26 cellular contexts compared by ENCODE assay signal in genomic region chr14:67934851-67935250, GRCh38.
A peak's percentile ranks its signal among the peaks of the same experiment; 100 is the strongest.
DNase-seq lines count a peak whose midpoint lies in the region; TF ChIP-seq lines count a peak whose summit lies in the region.
"Had no signal": no experiment of that assay in that cellular context is flagged by ENCODE, and none has a peak within 500 bp of the region (broad histone marks: within the 10 kb centered on the region; RNA-seq: fewer than 3 reads in every experiment).

No MANE protein-coding gene starts in this region.

- no peaks in the 10 kb centered on the region for H3K27me3 Mint-ChIP-seq in MCF 10A (ENCODE audit: insufficient read depth, unreplicated experiment)
- no peaks in the 10 kb centered on the region for H3K27me3 Mint-ChIP-seq in brain
- H3K27me3 Mint-ChIP-seq: activated CD4-positive, alpha-beta T cell treated with anti-CD3 and anti-CD28 coated beads for 36 hours; memory B cell; natural killer cell treated with Interleukin-12 subunit alpha and Interleukin-12 subunit beta and Interleukin-15 and Interleukin-18, amount 100 ng/mL, for 72 hours had no signal

- CTCF ChIA-PET in MCF 10A (lab: Yijun Ruan, JAX), result interaction anchor here (0.6 to 4.8 kb wide), 26 partner anchors 7 to 1017 kb away, joined by 3 to 58 read pairs (median 5); no protein-coding TSS in a partner anchor

- no peaks in the 10 kb centered on the region for H3K27me3 ChIP-seq in breast epithelium
- H3K27me3 ChIP-seq in muscle layer of colon (ENCODE audit: control insufficient read depth in 1 of 2, insufficient read depth in 2 of 2, low read length in 2 of 2), result no peaks in the 10 kb centered on the region
- H3K27me3 ChIP-seq in uterus, result no peaks in the 10 kb centered on the region
- H3K27me3 ChIP-seq: ascending aorta, pancreas had no signal

- no peak for DNase-seq in breast epithelium (ENCODE audit: low spot score in 2 of 2)
- DNase-seq in MCF 10A (ENCODE audit: unreplicated experiment), result no peak
- no peak for DNase-seq in uterus
- DNase-seq in mesenteric fat pad (ENCODE audit: low spot score), result no peak
- no peak for DNase-seq in iPS-NIHi7 (ENCODE audit: extremely low spot score)
- no peak for DNase-seq in activated CD4-positive, alpha-beta T cell treated with anti-CD3 and anti-CD28 coated beads for 4 hours
- DNase-seq: activated CD4-positive, alpha-beta T cell treated with anti-CD3 and anti-CD28 coated beads for 36 hours; activated naive CD4-positive, alpha-beta T cell treated with anti-CD3 and anti-CD28 coated beads, Interleukin-2, amount 50 U/mL, for 16 hours; CD8-positive, alpha-beta memory T cell; DMS79; erythroblast; foreskin melanocyte; MM.1S; NCI-H1436; NCI-H524; NK-92 treated with Interleukin-12 subunit alpha and Interleukin-12 subunit beta, amount 100 ng/mL, for 24 hours; pancreas; SIG-M5 had no signal

- TF ChIP-seq CTCF in breast epithelium (IDR thresholded peaks at IDR 0.05) (no peak), MCF 10A (IDR thresholded peaks at IDR 0.05; ENCODE audit: unreplicated experiment) (no peak), brain (conservative IDR thresholded peaks at IDR 0.05) (no peak), uterus (IDR thresholded peaks at IDR 0.05) (no peak)

- BruUV-seq in MCF 10A (replicated peaks; lab: Mats Ljungman, UMichigan), result no TSS peak

- TF ChIP-seq POLR2A in breast epithelium (IDR thresholded peaks at IDR 0.05) (no peak), uterus (IDR thresholded peaks at IDR 0.05) (no peak)

- H3K27ac ChIP-seq in breast epithelium (peak overlapping the region; percentile 37 to 72), muscle layer of colon (ENCODE audit: low read depth, low read length) (peak overlapping the region; percentile 46), uterus (peak overlapping the region; percentile 77 to 93)
- H3K27ac ChIP-seq: 22Rv1, HL-60, pancreas had no signal

- H3K9me3 Mint-ChIP-seq in MCF 10A (ENCODE audit: unreplicated experiment) (no peaks in the 10 kb centered on the region), brain (peaks cover 16 to 20% (median 19%) of the 10 kb centered on the region in 5 experiments)
- H3K9me3 Mint-ChIP-seq: natural killer cell treated with Interleukin-12 subunit alpha and Interleukin-12 subunit beta and Interleukin-15 and Interleukin-18, amount 100 ng/mL, for 72 hours had no signal

- H3K36me3 Mint-ChIP-seq in MCF 10A (ENCODE audit: insufficient read depth, unreplicated experiment), result no peaks in the 10 kb centered on the region
- H3K36me3 Mint-ChIP-seq in brain, result peaks cover 18% of the 10 kb centered on the region

- H3K4me3 Mint-ChIP-seq in MCF 10A (ENCODE audit: unreplicated experiment), result no peak overlapping the region
- H3K4me3 Mint-ChIP-seq in brain, result no peak overlapping the region
- H3K4me3 Mint-ChIP-seq: activated CD4-positive, alpha-beta T cell treated with anti-CD3 and anti-CD28 coated beads for 36 hours; CD8-positive, alpha-beta memory T cell; memory B cell; natural killer cell treated with Interleukin-12 subunit alpha and Interleukin-12 subunit beta and Interleukin-15 and Interleukin-18, amount 100 ng/mL, for 72 hours had no signal

- POLR2A ChIA-PET in MCF 10A (lab: Yijun Ruan, JAX), result interaction anchor here (1.0 to 1.5 kb wide), 7 partner anchors 148 to 881 kb away, joined by 3 to 9 read pairs (median 3); partner anchors contain the start of gene ZFP36L1

- intact Hi-C loops in breast epithelium (cut with DNase I; ENCODE audit: low total_unique reads), result loop anchor here (10.0 kb wide), 1 partner anchor 890 kb away; no protein-coding TSS in a partner anchor
- intact Hi-C loops in MCF 10A (cut with micrococcal nuclease), result loop anchor here (2.0 to 5.0 kb wide), 3 partner anchors 314 to 907 kb away; no protein-coding TSS in a partner anchor
- intact Hi-C loops in uterus (cut with DNase I; ENCODE audit: low total_unique reads), result loop anchor here (5.0 kb wide), 1 partner anchor 882 kb away; no protein-coding TSS in a partner anchor

- no peak overlapping the region for H3K9ac ChIP-seq in muscle layer of colon (ENCODE audit: low read length)

- peaks cover 0 to 12% of the 10 kb centered on the region in 2 donors for H3K9me3 ChIP-seq in breast epithelium
- H3K9me3 ChIP-seq in muscle layer of colon (ENCODE audit: low read length), result no peaks in the 10 kb centered on the region
- H3K9me3 ChIP-seq in uterus, result peaks cover 0 to 12% of the 10 kb centered on the region in 2 donors
- H3K9me3 ChIP-seq: pancreas had no signal

- H3K4me3 ChIP-seq in breast epithelium (no peak overlapping the region), muscle layer of colon (ENCODE audit: low read depth in 1 of 2, low read length in 2 of 2) (no peak overlapping the region), uterus (no peak overlapping the region)
- H3K4me3 ChIP-seq: ascending aorta, GM12878, pancreas had no signal

- H3K4me1 ChIP-seq in breast epithelium, result no peaks in the 10 kb centered on the region
- peaks cover 35% of the 10 kb centered on the region for H3K4me1 ChIP-seq in muscle layer of colon (ENCODE audit: insufficient read depth, low read length)
- peaks cover 0 to 12% of the 10 kb centered on the region in 2 donors for H3K4me1 ChIP-seq in uterus

- H3K4me1 Mint-ChIP-seq in MCF 10A (ENCODE audit: insufficient read depth, unreplicated experiment), result peaks cover 32% of the 10 kb centered on the region
- H3K4me1 Mint-ChIP-seq in brain, result peaks cover 53% of the 10 kb centered on the region

- H3K36me3 ChIP-seq in breast epithelium (no peaks in the 10 kb centered on the region), muscle layer of colon (ENCODE audit: insufficient read depth, low read length) (no peaks in the 10 kb centered on the region), uterus (no peaks in the 10 kb centered on the region)
- H3K36me3 ChIP-seq: ascending aorta, pancreas had no signal

- no peak overlapping the region for H3K27ac Mint-ChIP-seq in MCF 10A (ENCODE audit: low read depth, unreplicated experiment)
- H3K27ac Mint-ChIP-seq in brain, result peak overlapping the region in 3 of 5 experiments; percentile 71 to 91 (median 89)
- H3K27ac Mint-ChIP-seq: memory B cell had no signal
